10 cellular contexts compared by ENCODE assay signal in the genomic region with DNA sequence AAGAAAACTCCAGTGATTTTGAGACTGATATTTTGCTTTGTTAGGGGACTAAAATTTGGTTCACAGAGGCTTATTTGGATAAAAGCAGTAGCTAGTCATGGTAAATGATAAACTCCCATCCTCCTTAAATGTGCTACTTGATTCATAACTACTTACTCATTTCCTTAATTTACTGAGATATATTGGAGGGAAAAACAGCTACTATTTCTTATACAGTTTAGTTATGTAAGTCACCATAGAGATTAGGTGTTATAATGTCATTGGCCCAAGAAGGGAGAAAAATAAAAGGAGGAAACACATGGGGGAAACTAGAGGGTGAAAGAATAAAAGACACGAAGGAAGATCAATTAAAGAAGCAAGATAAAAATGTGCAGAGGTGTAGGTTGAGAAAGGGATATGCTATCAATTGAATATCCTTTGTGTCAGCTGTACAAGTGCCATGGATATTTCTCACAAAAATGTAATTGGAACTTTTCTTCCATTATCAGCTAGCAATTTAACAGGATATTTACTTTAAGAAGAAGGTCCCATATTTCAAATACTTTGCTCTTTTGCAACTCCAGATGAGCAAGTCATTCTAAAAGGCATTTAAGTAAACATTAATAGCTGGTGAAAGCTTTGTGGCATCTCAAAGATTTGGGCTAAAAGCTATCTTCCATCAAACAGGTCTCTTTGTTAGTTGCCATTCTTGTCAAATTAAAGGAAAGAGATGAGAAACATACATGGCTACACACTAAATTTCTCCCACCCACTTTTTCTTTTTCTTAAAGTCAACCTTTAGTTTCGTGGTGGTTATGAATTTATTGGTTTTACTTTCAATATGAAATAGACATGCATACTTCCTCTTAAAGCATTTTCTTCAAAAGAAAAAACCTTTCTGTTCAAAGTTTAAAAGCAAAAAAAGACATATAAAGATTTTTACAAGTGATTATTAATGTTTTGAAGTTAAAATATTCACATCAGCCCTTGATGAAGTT.
DNase-seq lines count a peak whose midpoint lies in the region; ATAC-seq and TF ChIP-seq lines count a peak whose summit lies in the region.
"Had no signal": no experiment of that assay in that cellular context is flagged by ENCODE, and none has a peak within 500 bp of the region (broad histone marks: within the 10 kb centered on the region; RNA-seq: fewer than 3 reads in every experiment).

No MANE protein-coding gene starts in this region.

- H3K4me3 ChIP-seq in brain microvascular endothelial cell (ENCODE audit: low read depth, low read length), result no peak overlapping the region
- no peak overlapping the region for H3K4me3 ChIP-seq in naive thymus-derived CD4-positive, alpha-beta T cell (ENCODE audit: low read length)

- H3K36me3 ChIP-seq in brain microvascular endothelial cell (replicated peaks), result no peaks in the 10 kb centered on the region
- H3K36me3 ChIP-seq in naive thymus-derived CD4-positive, alpha-beta T cell (ENCODE audit: control insufficient read depth in 2 of 3, insufficient read depth in 3 of 3, low read length in 3 of 3), result no peaks in the 10 kb centered on the region

- POLR2A ChIA-PET in naive thymus-derived CD4-positive, alpha-beta T cell (lab: Charles Lee), result no interaction called here

- in situ Hi-C loops in brain microvascular endothelial cell (cut with HindIII; ENCODE audit: low pct_ligation_motif_present, low sequenced_read_pairs), result no loop called here

- peaks cover 0 to 7% (median 2%) of the 10 kb centered on the region in 5 donors for H3K27me3 Mint-ChIP-seq in naive thymus-derived CD4-positive, alpha-beta T cell

- H3K4me3 Mint-ChIP-seq in naive thymus-derived CD4-positive, alpha-beta T cell, result peak overlapping the region in 1 of 10 donors; percentile 20

- DNase-seq in GM03348 (ENCODE audit: low spot score) (peak; percentile 17), brain microvascular endothelial cell (peak; percentile 0), islet precursor cell (no peak)
- no peak for DNase-seq in naive thymus-derived CD4-positive, alpha-beta T cell
- DNase-seq in stimulated activated CD4-positive, alpha-beta T cell treated with anti-CD3 and anti-CD28 coated beads, Interleukin-4, amount 100 ng/mL, for 24 hours, result no peak
- no peak for DNase-seq in stimulated activated CD8-positive, alpha-beta memory T cell treated with anti-CD3 and anti-CD28 coated beads, Interleukin-4, amount 100 ng/mL, for 48 hours
- DNase-seq: DND-41; stimulated activated CD4-positive, alpha-beta T cell treated with anti-CD3 and anti-CD28 coated beads, Interleukin-2, amount 100 ng/mL, for 24 hours had no signal

- intact Hi-C loops in naive thymus-derived CD4-positive, alpha-beta T cell (cut with micrococcal nuclease), result loop anchor here in 1 of 2 donors (10.0 kb wide), 1 partner anchor 971 kb away; no protein-coding TSS in a partner anchor

- H3K4me1 ChIP-seq in naive thymus-derived CD4-positive, alpha-beta T cell (ENCODE audit: control insufficient read depth in 2 of 2, insufficient read depth in 2 of 2, low read length in 2 of 2), result peaks cover 0 to 4% of the 10 kb centered on the region in 2 donors

- no peak overlapping the region for H3K27ac ChIP-seq in brain microvascular endothelial cell
- H3K27ac ChIP-seq in naive thymus-derived CD4-positive, alpha-beta T cell (ENCODE audit: low read depth, low read length), result no peak overlapping the region

- peaks cover 0 to 6% (median 0%) of the 10 kb centered on the region in 11 donors for H3K9me3 Mint-ChIP-seq in naive thymus-derived CD4-positive, alpha-beta T cell

- no peak for TF ChIP-seq CTCF in brain microvascular endothelial cell (IDR thresholded peaks at IDR 0.05; ENCODE audit: low read depth, low read length, missing control alignments)

- H3K4me1 Mint-ChIP-seq in naive thymus-derived CD4-positive, alpha-beta T cell, result peaks cover 0 to 7% (median 0%) of the 10 kb centered on the region in 7 donors

- H3K27me3 ChIP-seq in brain microvascular endothelial cell (replicated peaks), result no peaks in the 10 kb centered on the region
- no peaks in the 10 kb centered on the region for H3K27me3 ChIP-seq in naive thymus-derived CD4-positive, alpha-beta T cell (ENCODE audit: control insufficient read depth in 2 of 2, insufficient read depth in 2 of 2, low read length in 2 of 2)

- CTCF ChIA-PET in naive thymus-derived CD4-positive, alpha-beta T cell (lab: Charles Lee), result no interaction called here

- ATAC-seq in GM19452 (IDR thresholded peaks at IDR 0.05; ENCODE audit: unreplicated experiment), result peak; percentile 97
- ATAC-seq in HG03103 (IDR thresholded peaks at IDR 0.05; ENCODE audit: low read depth, unreplicated experiment), result peak; percentile 86
- ATAC-seq in naive thymus-derived CD4-positive, alpha-beta T cell, result no peak

- no peaks in the 10 kb centered on the region for H3K9me3 ChIP-seq in naive thymus-derived CD4-positive, alpha-beta T cell (ENCODE audit: control insufficient read depth in 2 of 3, low read length in 3 of 3)

- no peak overlapping the region for H3K27ac Mint-ChIP-seq in naive thymus-derived CD4-positive, alpha-beta T cell

- H3K36me3 Mint-ChIP-seq in naive thymus-derived CD4-positive, alpha-beta T cell, result no peaks in the 10 kb centered on the region

Comparison
In these comparisons a context has a peak if more than half of its experiments do, and no peak if none do; other contexts are left out.
1. DNase-seq: peak in GM03348 (single experiment) and brain microvascular endothelial cell (single experiment); none in islet precursor cell (single experiment), naive thymus-derived CD4-positive, alpha-beta T cell (0 of 9), stimulated activated CD4-positive, alpha-beta T cell treated with anti-CD3 and anti-CD28 coated beads, Interleukin-4, amount 100 ng/mL, for 24 hours (single experiment) and stimulated activated CD8-positive, alpha-beta memory T cell treated with anti-CD3 and anti-CD28 coated beads, Interleukin-4, amount 100 ng/mL, for 48 hours (single experiment).